16 cellular contexts compared by ENCODE assay signal in genomic region chr6:17945575-17945974, GRCh38. TPM values are rescaled to one million over a fixed set of nuclear protein-coding genes. Genes with fewer than 3 reads are reported as not detected.
"Had no signal": no experiment of that assay in that cellular context is flagged by ENCODE, and none has a peak within 500 bp of the region (broad histone marks: within the 10 kb centered on the region; RNA-seq: fewer than 3 reads in every experiment).

No MANE protein-coding gene starts in this region.

- H3K4me3 Mint-ChIP-seq: activated CD4-positive, alpha-beta T cell treated with anti-CD3 and anti-CD28 coated beads, Interleukin-2, amount 10 ng/mL, durations not matched to agents 7 days and 5 days; activated naive CD8-positive, alpha-beta T cell; mesothelial cell of epicardium; type B pancreatic cell had no signal

- DNase-seq: activated CD4-positive, alpha-beta T cell treated with anti-CD3 and anti-CD28 coated beads, Interleukin-2, amount 10 ng/mL, durations not matched to agents 7 days and 5 days; activated CD8-positive, alpha-beta memory T cell treated with anti-CD3 and anti-CD28 coated beads for 24 hours; activated gamma-delta T cell treated with Interleukin-2 at 50 U/mL for 16 hours; amygdala; cerebellar nuclear complex; erythroblast; kidney; ovary; stimulated activated CD4-positive, alpha-beta T cell treated with anti-CD3 and anti-CD28 coated beads, Interleukin-4, amount 100 ng/mL, for 4 hours; stimulated activated CD8-positive, alpha-beta memory T cell treated with anti-CD3 and anti-CD28 coated beads, Interleukin-4, amount 100 ng/mL, for 48 hours; stimulated activated naive CD8-positive, alpha-beta T cell treated with anti-CD3 and anti-CD28 coated beads, Interleukin-15, Interleukin-2, amounts not matched to agents 100 U/mL and 50 U/mL, for 24 hours had no signal

- H3K27me3 Mint-ChIP-seq: type B pancreatic cell had no signal

- ATAC-seq: stimulated activated naive CD8-positive, alpha-beta T cell treated with anti-CD3 and anti-CD28 coated beads, Interleukin-15, Interleukin-2, amounts not matched to agents 100 U/mL and 50 U/mL, for 24 hours had no signal

- H3K27ac Mint-ChIP-seq: activated CD4-positive, alpha-beta T cell treated with anti-CD3 and anti-CD28 coated beads, Interleukin-2, amount 10 ng/mL, durations not matched to agents 7 days and 5 days; activated naive CD8-positive, alpha-beta T cell; mesothelial cell of epicardium; type B pancreatic cell had no signal

- H3K9me3 Mint-ChIP-seq: activated CD4-positive, alpha-beta T cell treated with anti-CD3 and anti-CD28 coated beads, Interleukin-2, amount 10 ng/mL, durations not matched to agents 7 days and 5 days; type B pancreatic cell had no signal

- H3K27me3 ChIP-seq: ovary, suprapubic skin had no signal

- H3K9me3 ChIP-seq: ovary, suprapubic skin had no signal

- H3K36me3 ChIP-seq: ovary, suprapubic skin had no signal

- H3K36me3 Mint-ChIP-seq: activated naive CD8-positive, alpha-beta T cell; type B pancreatic cell had no signal

- H3K4me3 ChIP-seq: ovary, SK-N-MC, suprapubic skin had no signal

- H3K27ac ChIP-seq: ovary, SK-N-MC, suprapubic skin had no signal

- H3K4me1 Mint-ChIP-seq: activated CD4-positive, alpha-beta T cell treated with anti-CD3 and anti-CD28 coated beads, Interleukin-2, amount 10 ng/mL, durations not matched to agents 7 days and 5 days had no signal

RNA-seq across cellular contexts. Expression of gene KIF13A, which starts 41.9 kb away (rescaled TPM):
- total RNA-seq: activated CD4-positive, alpha-beta T cell treated with anti-CD3 and anti-CD28 coated beads, Interleukin-2, amount 10 ng/mL, durations not matched to agents 7 days and 5 days had no signal
